7 cellular contexts compared by ENCODE assay signal in the genomic region with DNA sequence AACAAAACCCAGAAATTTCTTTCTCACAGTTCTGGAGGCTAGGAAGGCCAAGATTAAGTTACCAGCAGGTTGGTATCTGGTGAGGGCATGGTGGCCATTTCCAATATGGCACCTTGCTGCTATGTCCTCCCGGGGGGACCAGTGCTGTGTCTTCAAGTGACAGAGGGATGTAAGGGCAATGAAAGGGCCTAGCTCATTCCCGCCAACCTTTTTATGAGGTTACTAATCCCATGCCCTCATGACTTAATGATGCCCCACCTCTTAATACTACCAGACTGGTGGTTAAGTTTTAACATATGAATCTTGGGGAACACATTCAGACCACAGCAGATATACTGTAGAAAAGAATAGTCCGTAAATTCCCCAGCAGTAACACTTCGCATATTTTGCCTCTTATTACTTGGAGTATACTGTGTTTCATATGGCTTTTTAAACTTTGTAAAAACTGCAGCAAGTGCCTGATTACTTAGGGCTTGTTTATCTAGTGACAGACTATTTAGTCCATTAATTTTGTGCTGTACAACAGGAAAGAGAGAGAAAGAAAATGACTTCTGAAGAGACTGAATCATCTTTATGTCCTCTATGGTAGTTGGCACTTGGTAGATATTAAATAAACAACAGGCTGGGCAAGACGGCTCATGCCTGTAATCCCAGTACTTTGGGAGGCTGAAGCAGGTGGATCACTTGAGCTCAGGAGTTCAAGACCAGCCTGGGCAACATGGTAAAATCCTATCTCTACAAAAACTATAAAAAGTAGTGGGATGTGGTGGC. TPM values are rescaled to one million over a fixed set of nuclear protein-coding genes. Genes with fewer than 3 reads are reported as not detected.
DNase-seq lines count a peak whose midpoint lies in the region; ATAC-seq and TF ChIP-seq lines count a peak whose summit lies in the region.
"Not testable (repeated sequence)": the region's sequence is repeated elsewhere in the genome, so short reads cannot be mapped to it uniquely, and the experiment has no call there.

No MANE protein-coding gene starts in this region.

- H3K4me3 ChIP-seq in KMS-11 (IDR thresholded peaks at IDR 0.05; ENCODE audit: insufficient read depth, low read depth, low read length); MG63; RWPE2 (ENCODE audit: severe bottlenecking): not testable (repeated sequence)

- CTCF ChIA-PET in MCF 10A (lab: Yijun Ruan, JAX), result not testable (repeated sequence)

- not testable (repeated sequence) for H3K79me2 ChIP-seq in KMS-11 (ENCODE audit: insufficient read depth, low read depth)

- H3K4me2 ChIP-seq in KMS-11, result peak overlapping the region; percentile 94

- not testable (repeated sequence) for H3K9me3 Mint-ChIP-seq in MCF 10A (ENCODE audit: unreplicated experiment)

- not testable (repeated sequence) for BruUV-seq in MCF 10A (replicated peaks; lab: Mats Ljungman, UMichigan)

- peaks cover 56% of the 10 kb centered on the region for H3K4me1 ChIP-seq in KMS-11 (ENCODE audit: low read depth, poor library complexity, severe bottlenecking)
- H3K4me1 ChIP-seq in RWPE2 (ENCODE audit: insufficient read depth, poor library complexity, severe bottlenecking), result not testable (repeated sequence)

- H3K27me3 Mint-ChIP-seq in MCF 10A (ENCODE audit: insufficient read depth, unreplicated experiment), result not testable (repeated sequence)

- not testable (repeated sequence) for H3K36me3 Mint-ChIP-seq in MCF 10A (ENCODE audit: insufficient read depth, unreplicated experiment)

- not testable (repeated sequence) for H3K4me1 Mint-ChIP-seq in MCF 10A (ENCODE audit: insufficient read depth, unreplicated experiment)

- not testable (repeated sequence) for H3K9me3 ChIP-seq in MG63; RWPE2 (ENCODE audit: severe bottlenecking)

- not testable (repeated sequence) for H3K27ac Mint-ChIP-seq in MCF 10A (ENCODE audit: low read depth, unreplicated experiment)

- H3K9ac ChIP-seq in KMS-11, result peak overlapping the region; percentile 45; the same call in 1 of the 2 replicates

- H3K27me3 ChIP-seq in KMS-11 (ENCODE audit: insufficient read depth, low read depth); MG63; RWPE2 (ENCODE audit: insufficient read depth, poor library complexity, severe bottlenecking): not testable (repeated sequence)

- TF ChIP-seq CTCF in KMS-11 (conservative IDR thresholded peaks at IDR 0.05; ENCODE audit: low read depth, low read length); RWPE2 (IDR thresholded peaks at IDR 0.05; ENCODE audit: poor library complexity, severe bottlenecking); MCF 10A (IDR thresholded peaks at IDR 0.05; ENCODE audit: unreplicated experiment): not testable (repeated sequence)

- DNase-seq in DMS53 (lab: John Stamatoyannopoulos, UW) (peak; percentile 9), MG63 (peak; percentile 38), MCF 10A (ENCODE audit: unreplicated experiment) (peak; percentile 26), epithelial cell of prostate (ENCODE audit: low read depth, low spot score) (peak; percentile 44), kidney tubule cell (ENCODE audit: low spot score) (peak; percentile 28)
- not testable (repeated sequence) for DNase-seq in RWPE2 (ENCODE audit: low spot score)

- not testable (repeated sequence) for H2AFZ ChIP-seq in KMS-11 (ENCODE audit: low read depth)

- peak; percentile 36 for ATAC-seq in RWPE2 (ENCODE audit: low read depth)

- H3K4me3 Mint-ChIP-seq in MCF 10A (ENCODE audit: unreplicated experiment), result not testable (repeated sequence)

- H3K36me3 ChIP-seq in KMS-11 (ENCODE audit: insufficient read depth); MG63; RWPE2 (ENCODE audit: low read depth): not testable (repeated sequence)

- peak overlapping the region; percentile 78 for H3K27ac ChIP-seq in KMS-11
- H3K27ac ChIP-seq in RWPE2 (ENCODE audit: poor library complexity, severe bottlenecking), result not testable (repeated sequence)
- peak overlapping the region; percentile 29 for H3K27ac ChIP-seq in epithelial cell of prostate

- H4K20me1 ChIP-seq in KMS-11 (ENCODE audit: insufficient read depth), result not testable (repeated sequence)

- intact Hi-C loops in MCF 10A (cut with micrococcal nuclease), result not testable (repeated sequence)

- POLR2A ChIA-PET in MCF 10A (lab: Yijun Ruan, JAX), result not testable (repeated sequence)

RNA-seq across cellular contexts. Expression of a gene that starts 26.2 kb away (rescaled TPM):
- not detected in 2 replicates for total RNA-seq in MG63 (2014; rRNA removed; shearing (Covaris generic); ENCODE audit: low replicate concordance)
- 1.6 and 2.1 TPM in 2 replicates for total RNA-seq in MCF 10A (2022)

RNA-seq across cellular contexts. Expression of a gene that starts 44.8 kb away (rescaled TPM):
- not detected in 2 replicates for total RNA-seq in MG63 (2014; rRNA removed; shearing (Covaris generic); ENCODE audit: low replicate concordance)
- 0.14 and 0.25 TPM in 2 replicates for total RNA-seq in MCF 10A (2022)
